ENCODE assay signal across 19 cellular contexts in genomic region chr9:115891929-115892328, GRCh38.
DNase-seq lines count a peak whose midpoint lies in the region; TF ChIP-seq lines count a peak whose summit lies in the region.
"Had no signal": no experiment of that assay in that cellular context is flagged by ENCODE, and none has a peak within 500 bp of the region (broad histone marks: within the 10 kb centered on the region; RNA-seq: fewer than 3 reads in every experiment).

No MANE protein-coding gene starts in this region.

- H3K27ac Mint-ChIP-seq in chondrocyte (ENCODE audit: unreplicated experiment): no peak overlapping the region
- H3K27ac Mint-ChIP-seq: stimulated activated naive CD8-positive, alpha-beta T cell treated with anti-CD3 and anti-CD28 coated beads, Interleukin-15, amount 100 ng/mL, for 72 hours had no signal

- H3K4me3 ChIP-seq in AG04450 (ENCODE audit: low read depth, low read length): no peak overlapping the region
- no peak overlapping the region for H3K4me3 ChIP-seq in fibroblast of pulmonary artery (replicated peaks; ENCODE audit: low read depth, low read length)
- H3K4me3 ChIP-seq in sigmoid colon: no peak overlapping the region
- H3K4me3 ChIP-seq in OCI-LY7 (ENCODE audit: low read depth, low read length, poor library complexity, severe bottlenecking): no peak overlapping the region
- H3K4me3 ChIP-seq: upper lobe of right lung had no signal

- DNase-seq in AG04450 (ENCODE audit: low read depth, low spot score) (peak; percentile 36), HCEC 1CT (peak; percentile 83), amniotic epithelial cell (ENCODE audit: low read depth) (peak; percentile 60), fibroblast of pulmonary artery (ENCODE audit: low read depth) (peak; percentile 42), sigmoid colon (no peak), foreskin melanocyte (no peak), chondrocyte (ENCODE audit: low spot score) (no peak), OCI-LY7 (ENCODE audit: low spot score) (no peak)
- DNase-seq: activated CD4-positive, alpha-beta T cell treated with anti-CD3 and anti-CD28 coated beads, Interleukin-2, amount 50 U/mL, for 4 hours; activated naive CD4-positive, alpha-beta T cell treated with anti-CD3 and anti-CD28 coated beads, Interleukin-2, amount 50 U/mL, for 16 hours; caudate nucleus; DND-41; effector CD8-positive, alpha-beta T cell; left ventricle myocardium superior; NCI-H2081; NCI-H524 treated with DMSO at 0.1 percent for 48 hours; right cardiac atrium; stimulated activated naive CD8-positive, alpha-beta T cell treated with anti-CD3 and anti-CD28 coated beads, Interleukin-15, amount 100 ng/mL, for 72 hours; upper lobe of right lung had no signal

- H3K27me3 ChIP-seq in AG04450 (ENCODE audit: control insufficient read depth, insufficient read depth, low read length) (no peaks in the 10 kb centered on the region), sigmoid colon (no peaks in the 10 kb centered on the region)
- H3K27me3 ChIP-seq: upper lobe of right lung had no signal

- BruUV-seq in OCI-LY7 (replicated peaks; lab: Mats Ljungman, UMichigan): no TSS peak

- WGBS in sigmoid colon, 2 donors: 21 to 51% methylated on average over 2 of the region's 2 CpGs

- CTCF ChIA-PET in AG04450 (lab: Charles Lee) (no interaction called here), OCI-LY7 (lab: Charles Lee; ENCODE audit: unreplicated experiment) (no interaction called here)

- POLR2A ChIA-PET in AG04450 (lab: Yijun Ruan, JAX): no interaction called here
- POLR2A ChIA-PET in OCI-LY7 (lab: Charles Lee): no interaction called here

- H3K9me3 Mint-ChIP-seq in chondrocyte (ENCODE audit: low read depth): peaks cover 22% of the 10 kb centered on the region

- no peak overlapping the region for H3K27ac ChIP-seq in AG04450 (ENCODE audit: low read depth, low read length)
- H3K27ac ChIP-seq in sigmoid colon: no peak overlapping the region
- no peak overlapping the region for H3K27ac ChIP-seq in OCI-LY7 (ENCODE audit: low read depth, low read length, poor library complexity, severe bottlenecking)
- H3K27ac ChIP-seq: upper lobe of right lung had no signal

- TF ChIP-seq CTCF in AG04450 (IDR thresholded peaks at IDR 0.05; ENCODE audit: low read depth, low read length) (no peak), fibroblast of pulmonary artery (IDR thresholded peaks at IDR 0.05; ENCODE audit: low read length, missing control alignments) (no peak), sigmoid colon (IDR thresholded peaks at IDR 0.05) (no peak), chondrocyte (IDR thresholded peaks at IDR 0.05) (no peak), OCI-LY7 (conservative IDR thresholded peaks at IDR 0.05; ENCODE audit: low read length) (no peak)

- H2AFZ ChIP-seq in OCI-LY7 (ENCODE audit: low read length): no peak overlapping the region

- no peaks in the 10 kb centered on the region for H3K36me3 ChIP-seq in sigmoid colon
- no peaks in the 10 kb centered on the region for H3K36me3 ChIP-seq in OCI-LY7 (ENCODE audit: insufficient read depth, low read length)
- H3K36me3 ChIP-seq: upper lobe of right lung had no signal

- intact Hi-C loops in sigmoid colon (cut with DNase I): no loop called here
- intact Hi-C loops in OCI-LY7 (cut with micrococcal nuclease; ENCODE audit: unreplicated experiment): no loop called here

- peaks cover 9% of the 10 kb centered on the region for H3K36me3 Mint-ChIP-seq in chondrocyte (ENCODE audit: low read depth)

- TF ChIP-seq EP300 in sigmoid colon (IDR thresholded peaks at IDR 0.05): no peak

- no peaks in the 10 kb centered on the region for H3K4me1 Mint-ChIP-seq in chondrocyte (ENCODE audit: low read depth)
- H3K4me1 Mint-ChIP-seq: stimulated activated naive CD8-positive, alpha-beta T cell treated with anti-CD3 and anti-CD28 coated beads, Interleukin-15, amount 100 ng/mL, for 72 hours had no signal

- H3K4me1 ChIP-seq in sigmoid colon (no peaks in the 10 kb centered on the region), OCI-LY7 (ENCODE audit: insufficient read depth, low read length, poor library complexity, severe bottlenecking) (no peaks in the 10 kb centered on the region)
- H3K4me1 ChIP-seq: upper lobe of right lung had no signal

- no peaks in the 10 kb centered on the region for H4K20me1 ChIP-seq in OCI-LY7 (ENCODE audit: insufficient read depth, low read length)

- H3K9me3 ChIP-seq in AG04450 (ENCODE audit: control insufficient read depth, insufficient read depth, low read length) (no peaks in the 10 kb centered on the region), sigmoid colon (peaks cover 0 to 1% (median 0%) of the 10 kb centered on the region in 4 donors), OCI-LY7 (ENCODE audit: low read length) (no peaks in the 10 kb centered on the region)
- H3K9me3 ChIP-seq: upper lobe of right lung had no signal

- H3K9me2 ChIP-seq in OCI-LY7 (ENCODE audit: insufficient read depth, low read length): no peaks in the 10 kb centered on the region

- H3K4me3 Mint-ChIP-seq in chondrocyte (ENCODE audit: unreplicated experiment): no peak overlapping the region
- H3K4me3 Mint-ChIP-seq: stimulated activated naive CD8-positive, alpha-beta T cell treated with anti-CD3 and anti-CD28 coated beads, Interleukin-15, amount 100 ng/mL, for 72 hours had no signal

- no peak for TF ChIP-seq POLR2A in sigmoid colon (IDR thresholded peaks at IDR 0.05)

- no peaks in the 10 kb centered on the region for H3K27me3 Mint-ChIP-seq in chondrocyte (ENCODE audit: low read depth)
- H3K27me3 Mint-ChIP-seq: stimulated activated naive CD8-positive, alpha-beta T cell treated with anti-CD3 and anti-CD28 coated beads, Interleukin-15, amount 100 ng/mL, for 72 hours had no signal

- no peak overlapping the region for H3K4me2 ChIP-seq in OCI-LY7 (ENCODE audit: low read length)

- H3K79me2 ChIP-seq in OCI-LY7 (ENCODE audit: insufficient read depth, low read depth, low read length): no peaks in the 10 kb centered on the region

Comparison
In these comparisons a context has a peak if more than half of its experiments do, and no peak if none do; other contexts are left out.
1. DNase-seq: peak in AG04450 (single experiment), HCEC 1CT (single experiment), amniotic epithelial cell (single experiment) and fibroblast of pulmonary artery (single experiment); none in sigmoid colon (single experiment), foreskin melanocyte (single experiment), chondrocyte (single experiment) and OCI-LY7 (single experiment).